22 cellular contexts compared by ENCODE assay signal in the genomic region with DNA sequence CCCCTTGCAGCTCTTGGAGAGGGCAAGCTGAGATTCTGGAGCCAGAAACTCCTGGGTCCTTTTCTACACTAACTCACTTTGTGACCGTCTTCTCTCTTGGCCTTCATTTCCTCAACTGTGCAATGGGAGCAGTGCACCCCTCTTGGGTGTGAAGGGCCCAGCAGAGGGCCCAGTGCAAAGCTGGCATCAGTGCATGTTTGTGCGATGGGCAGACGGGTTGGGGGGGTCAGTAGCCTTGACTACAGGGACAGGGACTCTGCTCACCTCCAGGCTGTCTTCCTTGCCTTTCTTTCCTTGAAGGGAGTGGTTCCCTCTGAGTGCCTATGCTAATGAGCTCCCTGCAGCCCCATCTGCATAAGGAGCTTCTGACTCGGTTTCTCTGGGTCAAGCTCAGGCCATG. TPM values are rescaled to one million over a fixed set of nuclear protein-coding genes. Genes with fewer than 3 reads are reported as not detected.
A peak's percentile ranks its signal among the peaks of the same experiment; 100 is the strongest.
DNase-seq lines count a peak whose midpoint lies in the region; ATAC-seq, FAIRE-seq and TF ChIP-seq lines count a peak whose summit lies in the region.
"Had no signal": no experiment of that assay in that cellular context is flagged by ENCODE, and none has a peak within 500 bp of the region (broad histone marks: within the 10 kb centered on the region; RNA-seq: fewer than 3 reads in every experiment).

No MANE protein-coding gene starts in this region.

- no peak for DNase-seq in right atrium auricular region (ENCODE audit: low spot score)
- DNase-seq in left cardiac atrium: no peak
- DNase-seq in kidney: peak; percentile 53
- no peak for DNase-seq in retinal pigment epithelial cell (ENCODE audit: low read depth)
- no peak for DNase-seq in coronary artery (ENCODE audit: low spot score)
- DNase-seq in stimulated activated naive CD4-positive, alpha-beta T cell (lab: John Stamatoyannopoulos, UW): no peak
- DNase-seq: activated CD4-positive, alpha-beta T cell treated with anti-CD3 and anti-CD28 coated beads for 1 hour; activated CD8-positive, alpha-beta T cell treated with anti-CD3 and anti-CD28 coated beads, Interleukin-2, amount 10 ng/mL, durations not matched to agents 7 days and 5 days; activated T-cell treated with anti-CD3 and anti-CD28 coated beads, Interleukin-2, amount 50 U/mL, for 24 hours; adrenal gland; BE2C; DND-41; naive thymus-derived CD4-positive, alpha-beta T cell; testis had no signal

- ATAC-seq in left cardiac atrium (no peak), HG03159 (IDR thresholded peaks at IDR 0.05; ENCODE audit: unreplicated experiment) (no peak), GM21529 (IDR thresholded peaks at IDR 0.05; ENCODE audit: unreplicated experiment) (no peak)

- peak overlapping the region; percentile 66 to 77 for H3K27ac ChIP-seq in right atrium auricular region
- no peak overlapping the region for H3K27ac ChIP-seq in kidney (ENCODE audit: low read depth in 2 of 2, low read length in 2 of 2)
- peak overlapping the region in 1 of 2 donors; percentile 81 for H3K27ac ChIP-seq in coronary artery

- intact Hi-C loops in left cardiac atrium (cut with DNase I) (no loop called here), kidney (cut with DNase I) (no loop called here)

- H3K9me3 ChIP-seq in right atrium auricular region (no peaks in the 10 kb centered on the region), kidney (ENCODE audit: control insufficient read depth in 1 of 2, low read length in 2 of 2) (no peaks in the 10 kb centered on the region)
- H3K9me3 ChIP-seq: adrenal gland, BE2C, testis had no signal

- no peak overlapping the region for H3K9ac ChIP-seq in kidney (ENCODE audit: low read length in 2 of 2)

- H3K36me3 ChIP-seq in right atrium auricular region: no peaks in the 10 kb centered on the region
- no peaks in the 10 kb centered on the region for H3K36me3 ChIP-seq in kidney (ENCODE audit: control insufficient read depth in 1 of 2, insufficient read depth in 2 of 2, low read length in 2 of 2)
- H3K36me3 ChIP-seq: adrenal gland, BE2C had no signal

- H3K27me3 ChIP-seq in right atrium auricular region: no peaks in the 10 kb centered on the region
- H3K27me3 ChIP-seq: BE2C, testis had no signal

- TF ChIP-seq CTCF in right atrium auricular region (IDR thresholded peaks at IDR 0.05): no peak
- TF ChIP-seq CTCF in kidney (IDR thresholded peaks at IDR 0.05; ENCODE audit: borderline replicate concordance, extremely low read depth, insufficient read depth): no peak
- no peak for TF ChIP-seq CTCF in retinal pigment epithelial cell (conservative IDR thresholded peaks at IDR 0.05; ENCODE audit: low read depth, low read length)
- no peak for TF ChIP-seq CTCF in coronary artery (IDR thresholded peaks at IDR 0.05)

- no peak overlapping the region for H3K4me3 ChIP-seq in right atrium auricular region
- no peak overlapping the region for H3K4me3 ChIP-seq in kidney (ENCODE audit: low read length in 2 of 2)
- peak overlapping the region; percentile 32 for H3K4me3 ChIP-seq in retinal pigment epithelial cell (ENCODE audit: low read length)
- H3K4me3 ChIP-seq in coronary artery: no peak overlapping the region
- H3K4me3 ChIP-seq: adrenal gland, GM12878, testis had no signal

- H3K4me1 ChIP-seq in right atrium auricular region (peaks cover 7 to 47% of the 10 kb centered on the region in 2 donors), kidney (ENCODE audit: control insufficient read depth in 1 of 2, insufficient read depth in 1 of 2, low read depth in 1 of 2, low read length in 2 of 2) (peaks cover 8 to 10% of the 10 kb centered on the region in 2 donors)

- FAIRE-seq in kidney (lab: Jason Lieb, UNC): no peak
- FAIRE-seq: GM12878 had no signal

RNA-seq across cellular contexts. Expression of a gene that starts 51.0 kb away (rescaled TPM):
- total RNA-seq in right atrium auricular region (under 1 TPM in 1 of 2 donors, not detected in 1; 0.78 TPM), left cardiac atrium (1 to 10 TPM in 1 of 2 donors, under 1 TPM in 1; 0.18 to 1.2 TPM), kidney (2.9 TPM)
- 2.3 TPM for polyA plus RNA-seq in kidney (ENCODE audit: insufficient read depth, low read depth, low replicate concordance)
- total RNA-seq: A673; activated CD8-positive, alpha-beta T cell treated with anti-CD3 and anti-CD28 coated beads, Interleukin-2, amount 10 ng/mL, durations not matched to agents 7 days and 5 days; adrenal gland; fibroblast of villous mesenchyme; HT1080; naive thymus-derived CD4-positive, alpha-beta T cell; osteoblast; sciatic nerve; testis had no signal
- polyA plus RNA-seq: naive thymus-derived CD4-positive, alpha-beta T cell had no signal

Comparison
In these comparisons a context has a peak if more than half of its experiments do, and no peak if none do; other contexts are left out.
1. H3K27ac ChIP-seq: peak in right atrium auricular region (2 of 2); none in kidney (0 of 2).